ENCODE assay signal across 18 cellular contexts in the genomic region with DNA sequence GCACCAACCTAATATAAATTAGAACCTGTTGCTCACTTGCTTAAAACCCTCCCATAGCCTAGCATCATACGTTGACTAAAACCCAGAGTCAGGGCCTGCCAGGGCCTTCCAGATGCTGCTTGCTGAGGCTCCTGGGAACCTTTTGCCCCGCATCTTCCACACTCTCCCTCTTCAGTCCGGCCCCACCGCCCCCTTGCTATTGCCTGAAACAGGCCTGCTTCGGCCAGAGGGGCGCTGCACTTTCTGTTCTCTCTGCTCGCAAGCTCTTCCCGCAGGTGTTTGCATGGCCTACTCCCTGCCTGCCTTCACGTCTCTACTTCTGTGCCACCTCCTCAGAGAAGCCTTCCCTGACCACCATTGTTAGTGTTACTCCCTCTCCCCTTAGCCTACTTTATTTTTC. TPM values are rescaled to one million over a fixed set of nuclear protein-coding genes. Genes with fewer than 3 reads are reported as not detected.
DNase-seq lines count a peak whose midpoint lies in the region; ATAC-seq, FAIRE-seq and TF ChIP-seq lines count a peak whose summit lies in the region.
"Had no signal": no experiment of that assay in that cellular context is flagged by ENCODE, and none has a peak within 500 bp of the region (broad histone marks: within the 10 kb centered on the region; RNA-seq: fewer than 3 reads in every experiment).

No MANE protein-coding gene starts in this region.

- H3K27ac ChIP-seq in H9 (ENCODE audit: insufficient read length, low read depth, low read length) (no peak overlapping the region), H1 (ENCODE audit: low read depth, low read length) (no peak overlapping the region), MM.1S (ENCODE audit: low read length) (no peak overlapping the region)

- WGBS in H9 (ENCODE audit: extremely low coverage, insufficient read length, low lambda C conversion rate) = no CpG with 5 or more reads among the region's 9 CpGs
- 92% methylated on average over 9 of the region's 9 CpGs; no CpG with 5 or more reads in 1 of the 2 experiments for WGBS in H1 (ENCODE audit: extremely low coverage in 1 of 2, insufficient coverage in 1 of 2, insufficient read length in 1 of 2, insufficient replicate concordance in 2 of 2, low coverage in 1 of 2, low lambda C conversion rate in 2 of 2, missing lambda C conversion rate in 1 of 2), 2 experiments

- peaks cover 9 to 23% of the 10 kb centered on the region in 2 donors for H3K36me3 Mint-ChIP-seq in activated T-cell treated with anti-CD3 and anti-CD28 coated beads, Interleukin-2, amount 50 U/mL, for 72 hours (ENCODE audit: insufficient read depth in 2 of 2)
- H3K36me3 Mint-ChIP-seq in H9 (ENCODE audit: insufficient read depth in 1 of 3, low read depth in 3 of 3) = peaks cover 13 to 58% (median 44%) of the 10 kb centered on the region in 3 experiments; a peak in 6 of 7 replicates

- ATAC-seq in activated T-cell treated with anti-CD3 and anti-CD28 coated beads, Interleukin-2, amount 50 U/mL, for 72 hours (replicated peaks in 1 of 2) = no peak

- no peak for TF ChIP-seq EP300 in H1 (IDR thresholded peaks at IDR 0.05; ENCODE audit: borderline replicate concordance in 1 of 2, low read depth in 2 of 2, low read length in 2 of 2)

- H3K9ac ChIP-seq in H9 (ENCODE audit: extremely low read depth, insufficient read length, low read length) (no peak overlapping the region), H1 (replicated peaks in 1 of 4; ENCODE audit: extremely low read depth in 1 of 4, low read depth in 3 of 4, low read length in 3 of 4) (no peak overlapping the region), MM.1S (ENCODE audit: low read length) (no peak overlapping the region)

- H2BK12ac ChIP-seq in H9 (ENCODE audit: insufficient read length, low read depth, low read length) = no peak overlapping the region
- H2BK12ac ChIP-seq in H1 (ENCODE audit: low read depth, low read length) = no peak overlapping the region

- H3K23me2 ChIP-seq in H9 (ENCODE audit: insufficient read length, low read depth, low read length, poor library complexity, severe bottlenecking) (no peaks in the 10 kb centered on the region), H1 (ENCODE audit: low read depth, low read length) (peaks cover 5% of the 10 kb centered on the region; the same call in 1 of the 2 replicates)

- H3K4me2 ChIP-seq in H9 (ENCODE audit: insufficient read depth, insufficient read length, low read length) (no peak overlapping the region), H1 (ENCODE audit: insufficient read depth in 1 of 2, low read depth in 2 of 2, low read length in 2 of 2) (no peak overlapping the region), MM.1S (ENCODE audit: low read depth, low read length) (no peak overlapping the region)

- H3K79me1 ChIP-seq in H9 (ENCODE audit: insufficient read depth, low read depth, low read length, poor library complexity, severe bottlenecking) = no peaks in the 10 kb centered on the region
- H3K79me1 ChIP-seq in H1 (ENCODE audit: low read depth, low read length) = no peaks in the 10 kb centered on the region

- H2AK5ac ChIP-seq in H9 (ENCODE audit: insufficient read length, low read length) (no peak overlapping the region), H1 (ENCODE audit: low read depth, low read length) (no peak overlapping the region)

- no peaks in the 10 kb centered on the region for H3F3A ChIP-seq in MM.1S (ENCODE audit: insufficient read depth, low read length)

- CTCF ChIA-PET in H1 (lab: Charles Lee; ENCODE audit: partially characterized antibody) = interaction anchor here (0.6 to 1.6 kb wide), 4 partner anchors 9 to 853 kb away, joined by 3 to 6 read pairs (median 4); no protein-coding TSS in a partner anchor

- H3K18ac ChIP-seq in H9 (ENCODE audit: insufficient read length, low read depth, low read length) (no peak overlapping the region), H1 (ENCODE audit: extremely low read depth, low read length) (no peak overlapping the region)

- no peaks in the 10 kb centered on the region for H3K9me2 ChIP-seq in MM.1S (replicated peaks; ENCODE audit: insufficient read depth, low read length)

- H3K9me3 ChIP-seq in H9 (ENCODE audit: control insufficient read depth, low read depth, low read length) = no peaks in the 10 kb centered on the region
- no peaks in the 10 kb centered on the region for H3K9me3 ChIP-seq in H1 (ENCODE audit: insufficient read depth in 2 of 2, low read depth in 1 of 2, low read length in 1 of 2)
- no peaks in the 10 kb centered on the region for H3K9me3 ChIP-seq in MM.1S (replicated peaks; ENCODE audit: insufficient read depth, low read length)
- H3K9me3 ChIP-seq: BE2C, HAP-1 had no signal

- H3K27ac Mint-ChIP-seq in activated T-cell treated with anti-CD3 and anti-CD28 coated beads, Interleukin-2, amount 50 U/mL, for 72 hours = peak overlapping the region; percentile 47
- H3K27ac Mint-ChIP-seq in H9 = peak overlapping the region in 1 of 3 experiments; percentile 33; a peak in 2 of 7 replicates
- H3K27ac Mint-ChIP-seq: CD4-positive, CD25-positive, alpha-beta regulatory T cell had no signal

- H2AFZ ChIP-seq in H9 (ENCODE audit: low read length) (no peak overlapping the region), H1 (ENCODE audit: low read length) (no peak overlapping the region), MM.1S (ENCODE audit: low read length) (no peak overlapping the region)

- H3K23ac ChIP-seq in H9 (ENCODE audit: insufficient read length, low read depth, low read length) (no peak overlapping the region), H1 (ENCODE audit: insufficient read length) (no peak overlapping the region)

- H3K4me3 ChIP-seq in H1 (ENCODE audit: extremely low read depth in 1 of 4, insufficient read depth in 2 of 4, low read depth in 3 of 4, low read length in 4 of 4) (no peak overlapping the region), MM.1S (ENCODE audit: low read length) (no peak overlapping the region)
- H3K4me3 ChIP-seq: HAP-1 had no signal

- no peak overlapping the region for H4K8ac ChIP-seq in H9 (replicated peaks; ENCODE audit: insufficient read length, low read depth, low read length)
- H4K8ac ChIP-seq in H1 (ENCODE audit: extremely low read depth, insufficient read depth, low read length) = no peak overlapping the region

- H3K9me3 Mint-ChIP-seq in activated T-cell treated with anti-CD3 and anti-CD28 coated beads, Interleukin-2, amount 50 U/mL, for 72 hours = no peaks in the 10 kb centered on the region
- no peaks in the 10 kb centered on the region for H3K9me3 Mint-ChIP-seq in H9
- H3K9me3 Mint-ChIP-seq: CD4-positive, CD25-positive, alpha-beta regulatory T cell had no signal

- POLR2A ChIA-PET in H1 (lab: Charles Lee; ENCODE audit: partially characterized antibody) = interaction anchor here (1.0 to 1.2 kb wide), 3 partner anchors 12 to 200 kb away, joined by 3 read pairs; a partner anchor contains a TSS

- H3K4ac ChIP-seq in H9 (ENCODE audit: low read depth, low read length) (no peak overlapping the region), H1 (replicated peaks; ENCODE audit: insufficient read length, low read depth, low read length) (no peak overlapping the region)

- H4K91ac ChIP-seq in H9 (ENCODE audit: insufficient read length, low read depth, low read length) (no peak overlapping the region), H1 (replicated peaks; ENCODE audit: insufficient read length, low read length) (no peak overlapping the region)

- H2BK5ac ChIP-seq in H9 (ENCODE audit: insufficient read length, low read length) (no peak overlapping the region), H1 (ENCODE audit: low read depth, low read length) (no peak overlapping the region)

- H4K5ac ChIP-seq in H9 (ENCODE audit: insufficient read length, low read depth, low read length) = no peak overlapping the region
- H4K5ac ChIP-seq in H1 (ENCODE audit: insufficient read length, low read depth, low read length) = no peak overlapping the region

- H2BK15ac ChIP-seq in H9 (ENCODE audit: low read depth, low read length) = no peak overlapping the region
- H2BK15ac ChIP-seq in H1 (ENCODE audit: low read length) = no peak overlapping the region

- no peak for DNase-seq in activated T-cell treated with anti-CD3 and anti-CD28 coated beads, Interleukin-2, amount 50 U/mL, for 72 hours
- DNase-seq in activated T-cell treated with anti-CD3 and anti-CD28 coated beads for 4 hours (no peak), H9 (peak; percentile 51), H1 (ENCODE audit: low read depth in 1 of 2, low spot score in 2 of 2) (peak in 1 of 2 experiments; percentile 52), MM.1S (no peak), NCI-H1092 (lab: John Stamatoyannopoulos, UW) (no peak)
- DNase-seq: BE2C; CD4-positive, CD25-positive, alpha-beta regulatory T cell; DMS153; GF-D8; NCI-H1105 treated with DMSO at 0.1 percent for 48 hours; NCI-H1694; NCI-H2081 treated with DMSO at 0.1 percent for 48 hours; NK-92 treated with Interleukin-12 subunit alpha and Interleukin-12 subunit beta, amount 100 ng/mL, for 24 hours; Right ventricle myocardium superior had no signal

- TF ChIP-seq CTCF in H9 (conservative IDR thresholded peaks at IDR 0.05) (0 out of 3 replicates have a peak, but pooled peaks have one; percentile 24), H1 (IDR thresholded peaks at IDR 0.05; ENCODE audit: control extremely low read depth in 1 of 3, insufficient read depth in 1 of 3, low read depth in 1 of 3, low read length in 3 of 3) (peak in 2 of 3 experiments; percentile 13 to 23; a peak in 1 of 4 replicates), MM.1S (IDR thresholded peaks at IDR 0.05; ENCODE audit: low read length) (no peak)

- H3K27me3 ChIP-seq in H9 (ENCODE audit: insufficient read depth, low read length) (no peaks in the 10 kb centered on the region), H1 (replicated peaks in 1 of 4; ENCODE audit: control insufficient read depth in 3 of 4, extremely low read depth in 1 of 4, insufficient read depth in 3 of 4, low read length in 3 of 4) (no peaks in the 10 kb centered on the region), MM.1S (replicated peaks; ENCODE audit: insufficient read depth, low read length) (no peaks in the 10 kb centered on the region)
- H3K27me3 ChIP-seq: BE2C had no signal

- H3K4me1 Mint-ChIP-seq in activated T-cell treated with anti-CD3 and anti-CD28 coated beads, Interleukin-2, amount 50 U/mL, for 72 hours (ENCODE audit: low read depth) = no peaks in the 10 kb centered on the region
- no peaks in the 10 kb centered on the region for H3K4me1 Mint-ChIP-seq in H9

- H3K79me2 ChIP-seq in H9 (ENCODE audit: insufficient read depth, low read length) = no peaks in the 10 kb centered on the region
- H3K79me2 ChIP-seq in H1 (ENCODE audit: control insufficient read depth in 1 of 2, insufficient read depth in 2 of 2, low read length in 2 of 2) = no peaks in the 10 kb centered on the region
- H3K79me2 ChIP-seq in MM.1S (ENCODE audit: low read length) = no peaks in the 10 kb centered on the region

- H3T11ph ChIP-seq in H9 (ENCODE audit: low read length) = no peak overlapping the region

- H4K20me1 ChIP-seq in H9 (ENCODE audit: control insufficient read depth, insufficient read depth, insufficient read length) (no peaks in the 10 kb centered on the region), H1 (replicated peaks in 1 of 2; ENCODE audit: control insufficient read depth in 1 of 2, insufficient read depth in 2 of 2, low read length in 2 of 2) (no peaks in the 10 kb centered on the region), MM.1S (ENCODE audit: insufficient read depth, low read length) (no peaks in the 10 kb centered on the region)

- H3K56ac ChIP-seq in H9 (ENCODE audit: insufficient read length, low read depth, low read length) (no peak overlapping the region), H1 (replicated peaks; ENCODE audit: insufficient read length, low read depth, low read length) (no peak overlapping the region)

- no peak for FAIRE-seq in H1 (lab: Jason Lieb, UNC)
- FAIRE-seq: A204.1, RCC 7860 had no signal

- no peak overlapping the region for H3K14ac ChIP-seq in H9 (ENCODE audit: insufficient read depth, low read length)
- no peak overlapping the region for H3K14ac ChIP-seq in H1 (ENCODE audit: insufficient read length)

- no peaks in the 10 kb centered on the region for H3K4me1 ChIP-seq in H9 (ENCODE audit: insufficient read depth, low read length)
- no peaks in the 10 kb centered on the region for H3K4me1 ChIP-seq in H1 (replicated peaks in 1 of 4; ENCODE audit: control insufficient read depth in 3 of 4, insufficient read depth in 4 of 4, low read length in 3 of 4)
- no peaks in the 10 kb centered on the region for H3K4me1 ChIP-seq in MM.1S (ENCODE audit: low read length)
- H3K4me1 ChIP-seq: BE2C, HAP-1 had no signal

- no peak overlapping the region for H3K4me3 Mint-ChIP-seq in activated T-cell treated with anti-CD3 and anti-CD28 coated beads, Interleukin-2, amount 50 U/mL, for 72 hours
- H3K4me3 Mint-ChIP-seq in H9 = no peak overlapping the region
- H3K4me3 Mint-ChIP-seq: CD4-positive, CD25-positive, alpha-beta regulatory T cell had no signal

- no peak for TF ChIP-seq POLR2A in H1 (IDR thresholded peaks at IDR 0.05; ENCODE audit: control extremely low read depth in 1 of 2, low read depth in 2 of 2, low read length in 2 of 2)

- H2BK120ac ChIP-seq in H9 (ENCODE audit: low read depth, low read length, poor library complexity, severe bottlenecking) (no peak overlapping the region), H1 (replicated peaks; ENCODE audit: low read depth, low read length) (no peak overlapping the region)

- H3K36me3 ChIP-seq in H1 (ENCODE audit: control insufficient read depth in 2 of 4, insufficient read depth in 4 of 4, low read length in 3 of 4) (peaks cover 4 to 43% (median 8%) of the 10 kb centered on the region in 4 experiments; a peak in 7 of 8 replicates), MM.1S (replicated peaks; ENCODE audit: insufficient read depth, low read length) (no peaks in the 10 kb centered on the region)

- H2BK20ac ChIP-seq in H9 (ENCODE audit: low read depth, low read length, poor library complexity, severe bottlenecking) (no peak overlapping the region), H1 (ENCODE audit: low read length) (no peak overlapping the region)

- H3K27me3 Mint-ChIP-seq in activated T-cell treated with anti-CD3 and anti-CD28 coated beads, Interleukin-2, amount 50 U/mL, for 72 hours (ENCODE audit: low read depth) = no peaks in the 10 kb centered on the region
- no peaks in the 10 kb centered on the region for H3K27me3 Mint-ChIP-seq in H9 (ENCODE audit: low read depth)
- H3K27me3 Mint-ChIP-seq: CD4-positive, CD25-positive, alpha-beta regulatory T cell had no signal

- no peak for TF ChIP-seq RAD21 in H1 (IDR thresholded peaks at IDR 0.05 in 1 of 2, conservative IDR thresholded peaks at IDR 0.05 in 1 of 2; ENCODE audit: low read depth in 2 of 2, low read length in 2 of 2)

RNA-seq across cellular contexts. Expression of a gene that starts 13.7 kb away (rescaled TPM):
- total RNA-seq in activated T-cell treated with anti-CD3 and anti-CD28 coated beads, Interleukin-2, amount 50 U/mL, for 72 hours = 1 to 10 TPM; 5.9 to 8.0 TPM
- total RNA-seq in H9 (2021) = 7.4 and 7.7 TPM in 2 replicates
- 7.2 and 8.4 TPM in 2 replicates for total RNA-seq in H1 (2021; fragmentation: NEBNext Ultra II Directional; extraction: Animal tissue kit (Norgen Biotek cat#: 25700))
- polyA plus RNA-seq in H1 (2011; rRNA removed) = 7.5 and 7.8 TPM in 2 replicates
- polyA plus RNA-seq in H1 (2011; cell fraction: cytosol; rRNA removed) = 5.5 TPM
- 7.4 TPM for polyA plus RNA-seq in H1 (2011; cell fraction: nucleus; rRNA removed)
- polyA plus RNA-seq in H1 (2012, experiment 1 of 2) = 7.1 to 8.2 TPM (median 7.9 TPM) in 4 replicates
- polyA plus RNA-seq in H1 (2012, experiment 2 of 2) = 3.1 TPM
- 9.0 TPM for polyA plus RNA-seq in H1 (2013, experiment 1 of 2)
- polyA plus RNA-seq in H1 (2013, experiment 2 of 2) = 9.7 TPM
- polyA minus RNA-seq in H1 (2011; rRNA and poly(A)+ RNA removed) = 10.9 and 14.4 TPM in 2 replicates
- polyA minus RNA-seq in H1 (2011; cell fraction: cytosol; rRNA and poly(A)+ RNA removed) = 6.0 TPM
- polyA minus RNA-seq in H1 (2011; cell fraction: nucleus; rRNA and poly(A)+ RNA removed) = 4.2 TPM

RNA-seq across cellular contexts. Expression of a gene that starts 23.6 kb away (rescaled TPM):
- 10 to 100 TPM; 56.0 to 66.7 TPM for total RNA-seq in activated T-cell treated with anti-CD3 and anti-CD28 coated beads, Interleukin-2, amount 50 U/mL, for 72 hours
- total RNA-seq in H9 (2021) = 39.2 and 41.0 TPM in 2 replicates
- total RNA-seq in H1 (2021; fragmentation: NEBNext Ultra II Directional; extraction: Animal tissue kit (Norgen Biotek cat#: 25700)) = 32.1 and 35.8 TPM in 2 replicates
- polyA plus RNA-seq in H1 (2011; rRNA removed) = 15.0 and 21.0 TPM in 2 replicates
- polyA plus RNA-seq in H1 (2011; cell fraction: cytosol; rRNA removed) = 18.8 TPM
- polyA plus RNA-seq in H1 (2011; cell fraction: nucleus; rRNA removed) = 5.6 TPM
- polyA plus RNA-seq in H1 (2012, experiment 1 of 2) = 18.2 to 31.8 TPM (median 23.7 TPM) in 4 replicates
- polyA plus RNA-seq in H1 (2012, experiment 2 of 2) = 7.4 TPM
- 15.3 TPM for polyA plus RNA-seq in H1 (2013, experiment 1 of 2)
- 19.3 TPM for polyA plus RNA-seq in H1 (2013, experiment 2 of 2)
- polyA minus RNA-seq in H1 (2011; rRNA and poly(A)+ RNA removed) = 41.7 and 50.3 TPM in 2 replicates
- 8.0 TPM for polyA minus RNA-seq in H1 (2011; cell fraction: cytosol; rRNA and poly(A)+ RNA removed)
- 18.5 TPM for polyA minus RNA-seq in H1 (2011; cell fraction: nucleus; rRNA and poly(A)+ RNA removed)

RNA-seq across cellular contexts. Expression of a gene that starts 23.7 kb away (rescaled TPM):
- 10 to 100 TPM; 58.1 to 76.7 TPM for total RNA-seq in activated T-cell treated with anti-CD3 and anti-CD28 coated beads, Interleukin-2, amount 50 U/mL, for 72 hours
- 55.7 and 59.8 TPM in 2 replicates for total RNA-seq in H9 (2021)
- 48.3 and 49.9 TPM in 2 replicates for total RNA-seq in H1 (2021; fragmentation: NEBNext Ultra II Directional; extraction: Animal tissue kit (Norgen Biotek cat#: 25700))
- 21.8 and 24.9 TPM in 2 replicates for polyA plus RNA-seq in H1 (2011; rRNA removed)
- polyA plus RNA-seq in H1 (2011; cell fraction: cytosol; rRNA removed) = 32.0 TPM
- polyA plus RNA-seq in H1 (2011; cell fraction: nucleus; rRNA removed) = 33.1 TPM
- 37.4 to 41.8 TPM (median 40.7 TPM) in 4 replicates for polyA plus RNA-seq in H1 (2012, experiment 1 of 2)
- polyA plus RNA-seq in H1 (2012, experiment 2 of 2) = 10.2 TPM
- polyA plus RNA-seq in H1 (2013, experiment 1 of 2) = 33.0 TPM
- 30.9 TPM for polyA plus RNA-seq in H1 (2013, experiment 2 of 2)
- polyA minus RNA-seq in H1 (2011; rRNA and poly(A)+ RNA removed) = 19.8 and 20.1 TPM in 2 replicates
- polyA minus RNA-seq in H1 (2011; cell fraction: cytosol; rRNA and poly(A)+ RNA removed) = 9.8 TPM
- polyA minus RNA-seq in H1 (2011; cell fraction: nucleus; rRNA and poly(A)+ RNA removed) = 12.2 TPM

RNA-seq across cellular contexts. Expression of a gene that starts 54.9 kb away (rescaled TPM):
- total RNA-seq in activated T-cell treated with anti-CD3 and anti-CD28 coated beads, Interleukin-2, amount 50 U/mL, for 72 hours = 100 to 1,000 TPM; 125 to 140 TPM
- total RNA-seq in H9 (2021) = 56.9 and 58.0 TPM in 2 replicates
- 62.4 and 63.3 TPM in 2 replicates for total RNA-seq in H1 (2021; fragmentation: NEBNext Ultra II Directional; extraction: Animal tissue kit (Norgen Biotek cat#: 25700))
- 45.5 and 48.2 TPM in 2 replicates for polyA plus RNA-seq in H1 (2011; rRNA removed)
- 43.4 TPM for polyA plus RNA-seq in H1 (2011; cell fraction: cytosol; rRNA removed)
- 84.0 TPM for polyA plus RNA-seq in H1 (2011; cell fraction: nucleus; rRNA removed)
- 37.6 to 46.9 TPM (median 41.0 TPM) in 4 replicates for polyA plus RNA-seq in H1 (2012, experiment 1 of 2)
- 14.5 TPM for polyA plus RNA-seq in H1 (2012, experiment 2 of 2)
- 37.3 TPM for polyA plus RNA-seq in H1 (2013, experiment 1 of 2)
- 37.7 TPM for polyA plus RNA-seq in H1 (2013, experiment 2 of 2)
- 141 and 152 TPM in 2 replicates for polyA minus RNA-seq in H1 (2011; rRNA and poly(A)+ RNA removed)
- 51.6 TPM for polyA minus RNA-seq in H1 (2011; cell fraction: cytosol; rRNA and poly(A)+ RNA removed)
- 85.0 TPM for polyA minus RNA-seq in H1 (2011; cell fraction: nucleus; rRNA and poly(A)+ RNA removed)

RNA-seq across cellular contexts. Expression of a gene that starts 55.3 kb away (rescaled TPM):
- 10 to 100 TPM; 25.6 to 36.2 TPM for total RNA-seq in activated T-cell treated with anti-CD3 and anti-CD28 coated beads, Interleukin-2, amount 50 U/mL, for 72 hours
- total RNA-seq in H9 (2021) = 47.1 and 51.7 TPM in 2 replicates
- total RNA-seq in H1 (2021; fragmentation: NEBNext Ultra II Directional; extraction: Animal tissue kit (Norgen Biotek cat#: 25700)) = 35.1 and 37.7 TPM in 2 replicates
- 25.8 and 42.1 TPM in 2 replicates for polyA plus RNA-seq in H1 (2011; rRNA removed)
- 37.6 TPM for polyA plus RNA-seq in H1 (2011; cell fraction: cytosol; rRNA removed)
- polyA plus RNA-seq in H1 (2011; cell fraction: nucleus; rRNA removed) = 59.7 TPM
- polyA plus RNA-seq in H1 (2012, experiment 1 of 2) = 37.8 to 44.8 TPM (median 40.9 TPM) in 4 replicates
- polyA plus RNA-seq in H1 (2012, experiment 2 of 2) = 6.6 TPM
- 34.7 TPM for polyA plus RNA-seq in H1 (2013, experiment 1 of 2)
- 29.6 TPM for polyA plus RNA-seq in H1 (2013, experiment 2 of 2)
- polyA minus RNA-seq in H1 (2011; rRNA and poly(A)+ RNA removed) = 27.1 and 29.9 TPM in 2 replicates
- 29.1 TPM for polyA minus RNA-seq in H1 (2011; cell fraction: cytosol; rRNA and poly(A)+ RNA removed)
- 37.0 TPM for polyA minus RNA-seq in H1 (2011; cell fraction: nucleus; rRNA and poly(A)+ RNA removed)
